In the genomic region with DNA sequence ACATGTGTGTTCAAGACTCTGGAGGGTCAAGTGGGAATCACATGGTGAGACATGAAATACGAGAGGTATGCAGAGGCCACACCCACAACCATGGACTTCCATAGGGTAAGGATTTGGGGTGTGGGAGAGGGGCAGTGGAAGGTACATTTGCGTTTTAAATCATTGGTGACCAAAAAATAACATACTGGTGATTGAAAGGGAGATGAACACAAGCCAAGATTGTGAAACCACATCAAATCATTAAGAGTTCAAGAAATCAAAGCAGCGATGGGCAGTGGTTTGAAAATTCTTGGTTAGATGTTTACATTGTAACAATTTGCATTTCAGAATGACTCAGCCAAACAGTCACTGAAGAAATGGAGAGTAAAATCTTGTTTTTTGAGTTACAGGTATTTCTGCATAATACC, we compare ENCODE assay signal across 17 cellular contexts. TPM values are rescaled to one million over a fixed set of nuclear protein-coding genes. Genes with fewer than 3 reads are reported as not detected.
DNase-seq lines count a peak whose midpoint lies in the region; ATAC-seq and TF ChIP-seq lines count a peak whose summit lies in the region.
"Had no signal": no experiment of that assay in that cellular context is flagged by ENCODE, and none has a peak within 500 bp of the region (broad histone marks: within the 10 kb centered on the region; RNA-seq: fewer than 3 reads in every experiment).

No MANE protein-coding gene starts in this region.

- H3K4me2 ChIP-seq in PC-9: peak overlapping the region; percentile 68

- H3K9me2 ChIP-seq in PC-9 (ENCODE audit: insufficient read depth): no peaks in the 10 kb centered on the region

- H3K9me3 Mint-ChIP-seq in stimulated activated memory B cell treated with anti-CD40 and anti-IgM and Interleukin-4, amounts not matched to agents 10 μg/mL and 1 μg/mL and 100 μg/mL, for 72 hours: peaks cover 3% of the 10 kb centered on the region

- DNase-seq in A172 (ENCODE audit: low spot score): peak; percentile 4
- peak; percentile 3 for DNase-seq in Daoy (ENCODE audit: low read depth)
- DNase-seq in PC-9: peak in 1 of 2 experiments; percentile 71
- DNase-seq in fibroblast of gingiva (ENCODE audit: low read depth): peak; percentile 40
- DNase-seq in NCI-H146 treated with DMSO at 0.1 percent for 48 hours (lab: John Stamatoyannopoulos, UW; ENCODE audit: unreplicated experiment): no peak
- no peak for DNase-seq in 8988T
- DNase-seq: activated CD4-positive, alpha-beta T cell treated with anti-CD3 and anti-CD28 coated beads, Interleukin-2, amount 50 U/mL, for 1 hour; activated naive CD4-positive, alpha-beta T cell; BE2C; colonic mucosa; Karpas-422; NCI-H2029 treated with DMSO at 0.1 percent for 48 hours; retina; stimulated activated CD4-positive, alpha-beta T cell treated with anti-CD3 and anti-CD28 coated beads, Interleukin-4, amount 100 ng/mL, for 1 hour; stimulated activated naive CD8-positive, alpha-beta T cell treated with anti-CD3 and anti-CD28 coated beads, Interleukin-15, amount 100 ng/mL, for 72 hours had no signal

- no peak overlapping the region for H2AFZ ChIP-seq in PC-9

- no peaks in the 10 kb centered on the region for H3K79me2 ChIP-seq in PC-9 (ENCODE audit: low read depth)

- H3K27me3 Mint-ChIP-seq in stimulated activated memory B cell treated with anti-CD40 and anti-IgM and Interleukin-4, amounts not matched to agents 10 μg/mL and 1 μg/mL and 100 μg/mL, for 72 hours: peaks cover 8% of the 10 kb centered on the region

- H3K4me1 Mint-ChIP-seq in stimulated activated memory B cell treated with anti-CD40 and anti-IgM and Interleukin-4, amounts not matched to agents 10 μg/mL and 1 μg/mL and 100 μg/mL, for 72 hours: peaks cover 31% of the 10 kb centered on the region

- no peaks in the 10 kb centered on the region for H4K20me1 ChIP-seq in PC-9 (ENCODE audit: insufficient read depth)

- H3K4me1 ChIP-seq in PC-9 (replicated peaks; ENCODE audit: insufficient read depth): peaks cover 31% of the 10 kb centered on the region
- H3K4me1 ChIP-seq: BE2C, colonic mucosa had no signal

- H3K27ac ChIP-seq in PC-9: peak overlapping the region; percentile 91
- H3K27ac ChIP-seq: colonic mucosa had no signal

- no peaks in the 10 kb centered on the region for H3K27me3 ChIP-seq in PC-9 (ENCODE audit: insufficient read depth, low read depth)
- H3K27me3 ChIP-seq: BE2C, colonic mucosa had no signal

- no peak overlapping the region for H3K4me3 Mint-ChIP-seq in stimulated activated memory B cell treated with anti-CD40 and anti-IgM and Interleukin-4, amounts not matched to agents 10 μg/mL and 1 μg/mL and 100 μg/mL, for 72 hours
- H3K4me3 Mint-ChIP-seq: stimulated activated naive CD8-positive, alpha-beta T cell treated with anti-CD3 and anti-CD28 coated beads, Interleukin-15, amount 100 ng/mL, for 72 hours had no signal

- no peak for TF ChIP-seq CTCF in PC-9 (conservative IDR thresholded peaks at IDR 0.05)

- H3K36me3 Mint-ChIP-seq in stimulated activated memory B cell treated with anti-CD40 and anti-IgM and Interleukin-4, amounts not matched to agents 10 μg/mL and 1 μg/mL and 100 μg/mL, for 72 hours: peaks cover 19% of the 10 kb centered on the region

- CTCF ChIA-PET in PC-9 (lab: Charles Lee): no interaction called here

- POLR2A ChIA-PET in PC-9 (lab: Charles Lee; ENCODE audit: unreplicated experiment): interaction anchor here (0.7 kb wide), 2 partner anchors 42 to 222 kb away, joined by 3 to 9 read pairs; no protein-coding TSS in a partner anchor

- intact Hi-C loops in PC-9 (cut with micrococcal nuclease; ENCODE audit: unreplicated experiment): loop anchor here (10.0 kb wide), 1 partner anchor 78 kb away; no protein-coding TSS in a partner anchor

- H3K4me3 ChIP-seq in PC-9: no peak overlapping the region
- H3K4me3 ChIP-seq: colonic mucosa had no signal

- no TSS peak for BruUV-seq in PC-9 (replicated peaks; lab: Mats Ljungman, UMichigan)

- ATAC-seq in stimulated activated memory B cell treated with anti-CD40 and anti-IgM and Interleukin-4, amounts not matched to agents 10 μg/mL and 1 μg/mL and 100 μg/mL, for 72 hours: no peak
- ATAC-seq in HG02798 (IDR thresholded peaks at IDR 0.05; ENCODE audit: poor library complexity, unreplicated experiment): no peak
- ATAC-seq: stimulated activated naive CD8-positive, alpha-beta T cell treated with anti-CD3 and anti-CD28 coated beads, Interleukin-15, amount 100 ng/mL, for 72 hours had no signal

- no peaks in the 10 kb centered on the region for H3K9me3 ChIP-seq in PC-9 (ENCODE audit: insufficient read depth, low read depth)
- H3K9me3 ChIP-seq: BE2C, colonic mucosa had no signal

- H3K27ac Mint-ChIP-seq in stimulated activated memory B cell treated with anti-CD40 and anti-IgM and Interleukin-4, amounts not matched to agents 10 μg/mL and 1 μg/mL and 100 μg/mL, for 72 hours: no peak overlapping the region
- H3K27ac Mint-ChIP-seq: stimulated activated naive CD8-positive, alpha-beta T cell treated with anti-CD3 and anti-CD28 coated beads, Interleukin-15, amount 100 ng/mL, for 72 hours had no signal

- peaks cover 32% of the 10 kb centered on the region for H3F3A ChIP-seq in PC-9 (ENCODE audit: insufficient read depth, low read depth)

- H3K36me3 ChIP-seq in PC-9 (ENCODE audit: low read depth): no peaks in the 10 kb centered on the region
- H3K36me3 ChIP-seq: BE2C, colonic mucosa had no signal

RNA-seq across cellular contexts. Expression of gene CABYR, which starts 1.9 kb away (rescaled TPM):
- total RNA-seq in A172 (2014; rRNA removed; shearing (Covaris generic)): 16.3 and 24.6 TPM in 2 replicates
- 1.4 and 3.1 TPM in 2 replicates for total RNA-seq in Daoy (2014; rRNA removed; shearing (Covaris generic))
- 19.5 and 32.4 TPM in 2 replicates for total RNA-seq in PC-9 (2021)

Comparison
In these comparisons a context has a peak if more than half of its experiments do, and no peak if none do; other contexts are left out.
1. DNase-seq: peak in A172 (single experiment), Daoy (single experiment) and fibroblast of gingiva (single experiment); none in NCI-H146 treated with DMSO at 0.1 percent for 48 hours (single experiment) and 8988T (single experiment).